Comparison of ENCODE assay signal across 8 cellular contexts in the genomic region with DNA sequence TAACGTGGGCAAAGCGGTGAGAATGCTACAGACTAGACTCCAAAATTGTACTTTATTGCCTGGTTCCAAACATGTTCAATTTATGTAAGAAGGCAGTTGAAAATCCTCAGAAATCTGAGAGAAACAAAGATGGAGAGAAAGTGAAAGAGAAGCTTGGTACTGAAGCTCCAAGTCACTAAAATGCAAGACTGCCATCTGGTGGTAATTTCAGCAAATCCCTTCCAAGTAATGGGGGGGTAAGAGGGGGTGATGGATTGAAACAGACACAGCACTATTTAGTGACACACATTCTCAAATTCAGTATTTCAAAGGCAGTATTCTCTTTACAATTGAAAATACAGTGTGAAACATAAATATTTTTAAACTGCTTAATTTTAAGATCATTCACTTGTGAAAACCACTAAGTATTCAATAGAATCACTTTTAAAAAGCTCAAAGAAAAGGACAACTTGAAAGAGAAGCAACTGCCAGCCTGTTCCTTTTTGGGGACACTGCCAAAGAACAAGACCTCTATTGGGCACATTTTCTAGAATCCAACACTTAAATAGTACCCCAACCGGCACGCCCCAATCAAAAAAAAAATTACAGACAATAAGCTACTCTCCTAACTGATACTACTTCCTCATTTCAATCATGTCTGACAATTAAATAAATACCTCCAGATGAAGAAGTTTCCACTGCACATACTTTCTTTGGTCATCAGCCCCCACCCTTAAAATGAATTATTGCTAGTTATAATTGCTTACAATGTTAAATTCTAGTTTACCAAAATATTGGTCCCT.
DNase-seq lines count a peak whose midpoint lies in the region; ATAC-seq, FAIRE-seq and TF ChIP-seq lines count a peak whose summit lies in the region.

No MANE protein-coding gene starts in this region.

- FAIRE-seq in RCC 7860 (lab: Jason Lieb, UNC) = peak; percentile 82

- no peaks in the 10 kb centered on the region for H3K36me3 Mint-ChIP-seq in MCF 10A (ENCODE audit: insufficient read depth, unreplicated experiment)

- peak overlapping the region; percentile 69 for H3K4me3 Mint-ChIP-seq in MCF 10A (ENCODE audit: unreplicated experiment)

- peak; percentile 69 for ATAC-seq in Right ventricle myocardium inferior

- no peaks in the 10 kb centered on the region for H3K9me2 ChIP-seq in GM23248 (ENCODE audit: insufficient read depth)

- peak overlapping the region; percentile 73 for H3K9ac ChIP-seq in GM23248

- intact Hi-C loops in Right ventricle myocardium inferior (cut with DNase I) (loop anchor here (5.0 kb wide), 2 partner anchors 103 to 1213 kb away; no protein-coding TSS in a partner anchor), cardiac septum (cut with DNase I) (loop anchor here (5.0 kb wide), 1 partner anchor 1213 kb away; no protein-coding TSS in a partner anchor), MCF 10A (cut with micrococcal nuclease) (loop anchor here (1.0 to 5.0 kb wide), 5 partner anchors 102 to 1213 kb away; no protein-coding TSS in a partner anchor)

- TF ChIP-seq CTCF in MCF 10A (IDR thresholded peaks at IDR 0.05; ENCODE audit: unreplicated experiment) = peak; percentile 61

- peaks cover 6% of the 10 kb centered on the region for H3K4me1 Mint-ChIP-seq in MCF 10A (ENCODE audit: insufficient read depth, unreplicated experiment)

- no peak for DNase-seq in Right ventricle myocardium inferior (ENCODE audit: missing footprints)
- no peak for DNase-seq in cardiac septum (ENCODE audit: low spot score)
- DNase-seq in GM23248 = peak; percentile 78
- DNase-seq in KG1 (lab: John Stamatoyannopoulos, UW) = peak; percentile 45
- peak; percentile 46 for DNase-seq in RCC 7860 (ENCODE audit: low spot score)
- peak; percentile 78 for DNase-seq in MCF 10A (ENCODE audit: unreplicated experiment)
- DNase-seq in iPS-NIHi7 (ENCODE audit: extremely low spot score) = peak; percentile 78
- peak; percentile 52 for DNase-seq in smooth muscle cell of the brain vasculature (ENCODE audit: low read depth, low spot score)

- H3K4me2 ChIP-seq in GM23248 (ENCODE audit: unreplicated experiment) = peak overlapping the region; percentile 82

- H3K27ac ChIP-seq in GM23248 = no peak overlapping the region

- 24 to 25% methylated on average over 4 of the region's 4 CpGs for WGBS in GM23248 (ENCODE audit: low coverage in 1 of 2, low lambda C conversion rate in 2 of 2, missing lambda C conversion rate in 2 of 2), 2 experiments

- no peaks in the 10 kb centered on the region for H3K79me2 ChIP-seq in GM23248 (ENCODE audit: insufficient read depth)

- H3K27me3 ChIP-seq in GM23248 (replicated peaks; ENCODE audit: insufficient read depth) = no peaks in the 10 kb centered on the region

- no peaks in the 10 kb centered on the region for H3F3A ChIP-seq in GM23248 (ENCODE audit: insufficient read depth)

- H2AFZ ChIP-seq in GM23248 = peak overlapping the region; percentile 93

- in situ Hi-C loops in GM23248 (cut with MboI) = loop anchor here (25.0 kb wide), 1 partner anchor 1223 kb away; no protein-coding TSS in a partner anchor

- no peaks in the 10 kb centered on the region for H4K20me1 ChIP-seq in GM23248 (ENCODE audit: insufficient read depth)

- no TSS peak for BruUV-seq in MCF 10A (replicated peaks; lab: Mats Ljungman, UMichigan)

- POLR2A ChIA-PET in MCF 10A (lab: Yijun Ruan, JAX) = interaction anchor here (0.8 to 2.3 kb wide), 5 partner anchors 93 to 1213 kb away, joined by 3 to 13 read pairs (median 3); no protein-coding TSS in a partner anchor

- CTCF ChIA-PET in MCF 10A (lab: Yijun Ruan, JAX) = interaction anchor here (0.6 to 2.7 kb wide), 46 partner anchors 10 to 1673 kb away, joined by 3 to 22 read pairs (median 3); no protein-coding TSS in a partner anchor

- H3K9me3 Mint-ChIP-seq in MCF 10A (ENCODE audit: unreplicated experiment) = no peaks in the 10 kb centered on the region

- no peaks in the 10 kb centered on the region for H3K9me3 ChIP-seq in GM23248 (ENCODE audit: low read depth)

- no peaks in the 10 kb centered on the region for H3K27me3 Mint-ChIP-seq in MCF 10A (ENCODE audit: insufficient read depth, unreplicated experiment)

- no peaks in the 10 kb centered on the region for H3K36me3 ChIP-seq in GM23248 (ENCODE audit: low read depth)

- H3K4me3 ChIP-seq in GM23248 = peak overlapping the region; percentile 67

- H3K4me1 ChIP-seq in GM23248 (ENCODE audit: insufficient read depth) = no peaks in the 10 kb centered on the region

- peak overlapping the region; percentile 61 for H3K27ac Mint-ChIP-seq in MCF 10A (ENCODE audit: low read depth, unreplicated experiment)

Comparison
In these comparisons a context has a peak if more than half of its experiments do, and no peak if none do; other contexts are left out.
1. DNase-seq: peak in GM23248 (single experiment), KG1 (single experiment), RCC 7860 (single experiment), MCF 10A (single experiment), iPS-NIHi7 (single experiment) and smooth muscle cell of the brain vasculature (single experiment); none in Right ventricle myocardium inferior (single experiment) and cardiac septum (single experiment).